Comparison of ENCODE assay signal across 8 cellular contexts in genomic region chr9:89179535-89179919, GRCh38. TPM values are rescaled to one million over a fixed set of nuclear protein-coding genes. Genes with fewer than 3 reads are reported as not detected.
DNase-seq lines count a peak whose midpoint lies in the region; ATAC-seq and TF ChIP-seq lines count a peak whose summit lies in the region.

No MANE protein-coding gene starts in this region.

- ATAC-seq in psoas muscle: no peak
- no peak for ATAC-seq in sciatic nerve

- intact Hi-C loops in psoas muscle (cut with DNase I): loop anchor here in 1 of 2 donors (10.0 kb wide), 2 partner anchors 115 to 365 kb away; no protein-coding TSS in a partner anchor
- intact Hi-C loops in sciatic nerve (cut with DNase I): no loop called here

- peak overlapping the region; percentile 81 for H3K4me2 ChIP-seq in SK-N-SH

- H3K36me3 ChIP-seq in H7 (replicated peaks; ENCODE audit: control insufficient read depth, insufficient read depth, low read length): no peaks in the 10 kb centered on the region
- no peaks in the 10 kb centered on the region for H3K36me3 ChIP-seq in SK-N-SH (replicated peaks in 1 of 2; ENCODE audit: control insufficient read depth in 1 of 2, insufficient read depth in 2 of 2, low read length in 1 of 2)
- no peaks in the 10 kb centered on the region for H3K36me3 ChIP-seq in psoas muscle (ENCODE audit: insufficient read depth in 1 of 2, low read depth in 1 of 2)

- peak overlapping the region; percentile 72 for H3K9ac ChIP-seq in SK-N-SH

- peaks cover 17% of the 10 kb centered on the region for H3F3A ChIP-seq in SK-N-SH (replicated peaks; ENCODE audit: insufficient read depth)

- TF ChIP-seq CTCF in SK-N-SH (IDR thresholded peaks at IDR 0.05): peak; percentile 20; the same call in 1 of the 2 replicates
- no peak for TF ChIP-seq CTCF in fibroblast of villous mesenchyme (IDR thresholded peaks at IDR 0.05; ENCODE audit: insufficient read depth, low read depth, low read length)
- no peak for TF ChIP-seq CTCF in psoas muscle (IDR thresholded peaks at IDR 0.05)
- TF ChIP-seq CTCF in GM10266 (IDR thresholded peaks at IDR 0.05; ENCODE audit: control insufficient read depth, insufficient read depth, low read depth, missing control alignments): no peak

- H3K9me3 ChIP-seq in SK-N-SH (no peaks in the 10 kb centered on the region), psoas muscle (no peaks in the 10 kb centered on the region)

- TF ChIP-seq RAD21 in SK-N-SH (IDR thresholded peaks at IDR 0.05; ENCODE audit: low read length): no peak

- peaks cover 24 to 32% of the 10 kb centered on the region in 2 experiments for H3K4me1 ChIP-seq in SK-N-SH (ENCODE audit: control insufficient read depth in 1 of 2, insufficient read depth in 2 of 2, low read depth in 1 of 2, low read length in 1 of 2)
- H3K4me1 ChIP-seq in psoas muscle: peaks cover 17% of the 10 kb centered on the region

- no peaks in the 10 kb centered on the region for H4K20me1 ChIP-seq in SK-N-SH (ENCODE audit: insufficient read depth)

- no peaks in the 10 kb centered on the region for H3K9me2 ChIP-seq in SK-N-SH

- H3K27me3 ChIP-seq in H7 (ENCODE audit: control insufficient read depth, insufficient read depth, low read length) (peaks cover 16% of the 10 kb centered on the region; the same call in 1 of the 2 replicates), SK-N-SH (ENCODE audit: insufficient read depth) (no peaks in the 10 kb centered on the region), psoas muscle (ENCODE audit: insufficient read depth in 3 of 3, low read length in 2 of 3) (peaks cover 4 to 45% (median 17%) of the 10 kb centered on the region in 3 donors)

- peak overlapping the region; percentile 47 for H2AFZ ChIP-seq in SK-N-SH (ENCODE audit: low read depth)

- DNase-seq in H7 (peak; percentile 43), SK-N-SH (no peak), fibroblast of villous mesenchyme (ENCODE audit: low read depth) (peak; percentile 47), psoas muscle (peak in 1 of 2 donors; percentile 18), GM10266 (ENCODE audit: extremely low spot score) (no peak), sciatic nerve (ENCODE audit: low spot score) (no peak), GM19240 (ENCODE audit: insufficient read length, low spot score) (no peak), NOMO-1 (lab: John Stamatoyannopoulos, UW; ENCODE audit: unreplicated experiment in 2 of 2) (no peak)

- H3K4me3 ChIP-seq in H7 (ENCODE audit: insufficient read depth, low read depth, low read length): peak overlapping the region; percentile 34; the same call in 1 of the 2 replicates
- H3K4me3 ChIP-seq in SK-N-SH (ENCODE audit: low read depth in 2 of 2, low read length in 1 of 2): peak overlapping the region; percentile 49 to 69
- peak overlapping the region; percentile 49 for H3K4me3 ChIP-seq in fibroblast of villous mesenchyme (ENCODE audit: low read depth, low read length)
- H3K4me3 ChIP-seq in psoas muscle: peak overlapping the region; percentile 66

- CTCF ChIA-PET in SK-N-SH (lab: Yijun Ruan, JAX): interaction anchor here (1.2 to 9.2 kb wide), 3 partner anchors 11 to 100 kb away, joined by 4 to 64 read pairs (median 4); no protein-coding TSS in a partner anchor

- no peak for TF ChIP-seq EP300 in SK-N-SH (IDR thresholded peaks at IDR 0.05; ENCODE audit: borderline replicate concordance in 1 of 2, low read depth in 1 of 2, low read length in 1 of 2)

- peaks cover 47% of the 10 kb centered on the region for H3K79me2 ChIP-seq in SK-N-SH (ENCODE audit: insufficient read depth)

- H3K27ac ChIP-seq in SK-N-SH (ENCODE audit: low read depth in 2 of 2, low read length in 1 of 2) (peak overlapping the region; percentile 94 to 96), psoas muscle (peak overlapping the region; percentile 59)

- POLR2A ChIA-PET in SK-N-SH (lab: Yijun Ruan, JAX): interaction anchor here (1.0 to 2.2 kb wide), 3 partner anchors 100 to 133 kb away, joined by 3 to 10 read pairs (median 7); partner anchors contain the start of gene CKS2

- WGBS in SK-N-SH (ENCODE audit: low lambda C conversion rate): 37% methylated on average over 6 of the region's 6 CpGs
- WGBS in psoas muscle, 3 donors: 24 to 33% (median 25%) methylated on average over 6 of the region's 6 CpGs

TF ChIP-seq in SK-N-SH, 30 proteins besides CTCF, POLR2A, EP300 and RAD21:
- TF ChIP-seq REST (IDR thresholded peaks at IDR 0.05; ENCODE audit: low read depth, low read length) (no peak), NRF1 (IDR thresholded peaks at IDR 0.05; ENCODE audit: low read depth, low read length) (no peak), GABPA (IDR thresholded peaks at IDR 0.05; ENCODE audit: low read depth) (no peak), SIN3A (IDR thresholded peaks at IDR 0.05; ENCODE audit: borderline replicate concordance, low read depth, low read length) (no peak), MEF2A (IDR thresholded peaks at IDR 0.05; ENCODE audit: borderline replicate concordance, low read depth) (no peak), ELF1 (IDR thresholded peaks at IDR 0.05) (no peak), SMC3 (IDR thresholded peaks at IDR 0.05; ENCODE audit: low read depth, low read length) (no peak), PBX3 (IDR thresholded peaks at IDR 0.05) (no peak), FOXJ3 (CRISPR knock-in tag; IDR thresholded peaks at IDR 0.05) (no peak), MXI1 (IDR thresholded peaks at IDR 0.05; ENCODE audit: low read depth, low read length) (no peak), RXRA (IDR thresholded peaks at IDR 0.05; ENCODE audit: borderline replicate concordance, low read depth) (no peak), CHD2 (IDR thresholded peaks at IDR 0.05; ENCODE audit: low read length, partially characterized antibody) (no peak)
- TF ChIP-seq, protein P1, sequence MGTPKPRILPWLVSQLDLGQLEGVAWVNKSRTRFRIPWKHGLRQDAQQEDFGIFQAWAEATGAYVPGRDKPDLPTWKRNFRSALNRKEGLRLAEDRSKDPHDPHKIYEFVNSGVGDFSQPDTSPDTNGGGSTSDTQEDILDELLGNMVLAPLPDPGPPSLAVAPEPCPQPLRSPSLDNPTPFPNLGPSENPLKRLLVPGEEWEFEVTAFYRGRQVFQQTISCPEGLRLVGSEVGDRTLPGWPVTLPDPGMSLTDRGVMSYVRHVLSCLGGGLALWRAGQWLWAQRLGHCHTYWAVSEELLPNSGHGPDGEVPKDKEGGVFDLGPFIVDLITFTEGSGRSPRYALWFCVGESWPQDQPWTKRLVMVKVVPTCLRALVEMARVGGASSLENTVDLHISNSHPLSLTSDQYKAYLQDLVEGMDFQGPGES (IDR thresholded peaks at IDR 0.05; ENCODE audit: low read depth, low read length): no peak
TF ChIP-seq in SK-N-SH: peak in this region for 0.

RNA-seq across cellular contexts. Expression of gene SHC3, which starts 0.9 kb away (rescaled TPM):
- 8.2 and 13.2 TPM in 2 replicates for total RNA-seq in H7 (2014; rRNA removed; shearing (Covaris generic))
- polyA plus RNA-seq in SK-N-SH (2012; rRNA removed) (3.2 and 4.7 TPM in 2 replicates), psoas muscle (under 1 TPM; 0.04 to 0.39 (median 0.08) TPM)
- polyA plus RNA-seq in SK-N-SH (2012; cell fraction: cytosol; rRNA removed): 2.8 and 3.7 TPM in 2 replicates
- polyA plus RNA-seq in SK-N-SH (2012; cell fraction: nucleus; rRNA removed): 8.0 and 9.2 TPM in 2 replicates
- total RNA-seq in fibroblast of villous mesenchyme (7.4 and 11.7 TPM in 2 replicates), psoas muscle (under 1 TPM; 0.12 to 0.71 (median 0.37) TPM), sciatic nerve (5.3 TPM)

Comparison
In these comparisons a context has a peak if more than half of its experiments do, and no peak if none do; other contexts are left out.
1. DNase-seq: peak in H7 (single experiment) and fibroblast of villous mesenchyme (single experiment); none in SK-N-SH (single experiment), GM10266 (single experiment), sciatic nerve (single experiment), GM19240 (single experiment) and NOMO-1 (0 of 2).
2. Peak in every context shown above with its lines, with median percentiles within 50 percentile points of each other: H3K4me3 ChIP-seq.